ENCODE assay signal across 8 cellular contexts in the genomic region with DNA sequence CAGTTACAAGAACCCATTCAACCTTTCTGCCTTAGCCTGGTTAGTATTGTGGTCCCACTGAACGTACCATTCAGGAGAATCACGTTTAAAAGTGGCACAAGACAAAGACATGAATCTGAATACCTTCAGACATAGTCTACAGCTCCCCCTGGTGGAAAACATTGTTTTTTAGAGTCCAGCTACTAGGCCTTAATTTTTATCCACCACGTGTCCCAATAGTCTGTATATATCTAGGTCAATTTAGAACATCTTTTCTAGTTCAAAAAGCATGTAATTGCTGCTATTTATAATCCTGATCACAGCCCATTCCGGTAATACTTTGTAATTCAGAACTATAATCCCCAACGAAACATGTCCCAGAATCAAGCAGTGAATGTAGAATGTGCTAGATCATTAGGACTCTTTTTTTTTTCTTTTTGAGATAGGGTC. TPM values are rescaled to one million over a fixed set of nuclear protein-coding genes. Genes with fewer than 3 reads are reported as not detected.
DNase-seq lines count a peak whose midpoint lies in the region; ATAC-seq, FAIRE-seq and TF ChIP-seq lines count a peak whose summit lies in the region.

No MANE protein-coding gene starts in this region.

- H3K9me3 ChIP-seq in breast epithelium (no peaks in the 10 kb centered on the region), kidney (ENCODE audit: control insufficient read depth in 1 of 2, low read length in 2 of 2) (no peaks in the 10 kb centered on the region)

- peak; percentile 64 for DNase-seq in activated CD8-positive, alpha-beta memory T cell treated with anti-CD3 and anti-CD28 coated beads for 24 hours
- no peak for DNase-seq in activated CD8-positive, alpha-beta memory T cell treated with anti-CD3 and anti-CD28 coated beads, Interleukin-2, amount 50 U/mL, for 48 hours
- peak; percentile 90 for DNase-seq in NCI-H1105 (lab: John Stamatoyannopoulos, UW)
- DNase-seq in breast epithelium (ENCODE audit: low spot score in 2 of 2), result no peak
- DNase-seq in kidney, result no peak
- peak in 2 of 3 donors; percentile 37 to 62 for DNase-seq in stimulated activated CD4-positive, alpha-beta T cell treated with anti-CD3 and anti-CD28 coated beads, TNF-alpha, amount 100 ng/mL, for 48 hours (ENCODE audit: low read depth in 3 of 3)

- H3K9ac ChIP-seq in kidney (ENCODE audit: low read length in 2 of 2), result no peak overlapping the region

- H3K36me3 ChIP-seq in breast epithelium (no peaks in the 10 kb centered on the region), kidney (ENCODE audit: control insufficient read depth in 1 of 2, insufficient read depth in 2 of 2, low read length in 2 of 2) (no peaks in the 10 kb centered on the region)

- peak; percentile 58 for FAIRE-seq in kidney (lab: Jason Lieb, UNC)

- ATAC-seq in SK-N-SH treated with all-trans-retinoic acid at 6 μM for 48 hours (peak; percentile 84), HG03520 (IDR thresholded peaks at IDR 0.05; ENCODE audit: unreplicated experiment) (no peak)

- intact Hi-C loops in breast epithelium (cut with DNase I; ENCODE audit: low total_unique reads), result no loop called here
- intact Hi-C loops in kidney (cut with DNase I), result loop anchor here (5.0 kb wide), 2 partner anchors 76 to 126 kb away; no protein-coding TSS in a partner anchor

- H3K27me3 ChIP-seq in breast epithelium, result no peaks in the 10 kb centered on the region

- H3K4me1 ChIP-seq in breast epithelium (no peaks in the 10 kb centered on the region), kidney (ENCODE audit: control insufficient read depth in 1 of 2, insufficient read depth in 1 of 2, low read depth in 1 of 2, low read length in 2 of 2) (peaks cover 0 to 3% of the 10 kb centered on the region in 2 donors)

- H3K4me3 ChIP-seq in breast epithelium (no peak overlapping the region), kidney (ENCODE audit: low read length in 2 of 2) (no peak overlapping the region)

- no peak overlapping the region for H3K27ac ChIP-seq in breast epithelium
- H3K27ac ChIP-seq in kidney (ENCODE audit: low read depth in 2 of 2, low read length in 2 of 2), result no peak overlapping the region

- TF ChIP-seq CTCF in breast epithelium (IDR thresholded peaks at IDR 0.05), result peak; percentile 40 to 87 (median 85)
- TF ChIP-seq CTCF in kidney (IDR thresholded peaks at IDR 0.05; ENCODE audit: borderline replicate concordance, extremely low read depth, insufficient read depth), result peak; percentile 73

- no peak for TF ChIP-seq POLR2A in breast epithelium (IDR thresholded peaks at IDR 0.05)

TF ChIP-seq in SK-N-SH treated with all-trans-retinoic acid at 6 μM for 48 hours, 23 proteins besides CTCF, POLR2A, EP300 and RAD21:
- no peak for TF ChIP-seq PPARA (CRISPR knock-in tag; IDR thresholded peaks at IDR 0.05; ENCODE audit: borderline replicate concordance)
- TF ChIP-seq ARNTL (CRISPR knock-in tag; IDR thresholded peaks at IDR 0.05; ENCODE audit: borderline replicate concordance, low read depth), result no peak
- no peak for TF ChIP-seq POU6F1 (CRISPR knock-in tag; IDR thresholded peaks at IDR 0.05; ENCODE audit: borderline replicate concordance, low read depth)
- TF ChIP-seq TSHZ2 (CRISPR knock-in tag; IDR thresholded peaks at IDR 0.05), result no peak
- TF ChIP-seq TOX (CRISPR knock-in tag; IDR thresholded peaks at IDR 0.05; ENCODE audit: borderline replicate concordance), result no peak
- no peak for TF ChIP-seq BACH2 (CRISPR knock-in tag; IDR thresholded peaks at IDR 0.05; ENCODE audit: borderline replicate concordance)
- TF ChIP-seq, protein P1, sequence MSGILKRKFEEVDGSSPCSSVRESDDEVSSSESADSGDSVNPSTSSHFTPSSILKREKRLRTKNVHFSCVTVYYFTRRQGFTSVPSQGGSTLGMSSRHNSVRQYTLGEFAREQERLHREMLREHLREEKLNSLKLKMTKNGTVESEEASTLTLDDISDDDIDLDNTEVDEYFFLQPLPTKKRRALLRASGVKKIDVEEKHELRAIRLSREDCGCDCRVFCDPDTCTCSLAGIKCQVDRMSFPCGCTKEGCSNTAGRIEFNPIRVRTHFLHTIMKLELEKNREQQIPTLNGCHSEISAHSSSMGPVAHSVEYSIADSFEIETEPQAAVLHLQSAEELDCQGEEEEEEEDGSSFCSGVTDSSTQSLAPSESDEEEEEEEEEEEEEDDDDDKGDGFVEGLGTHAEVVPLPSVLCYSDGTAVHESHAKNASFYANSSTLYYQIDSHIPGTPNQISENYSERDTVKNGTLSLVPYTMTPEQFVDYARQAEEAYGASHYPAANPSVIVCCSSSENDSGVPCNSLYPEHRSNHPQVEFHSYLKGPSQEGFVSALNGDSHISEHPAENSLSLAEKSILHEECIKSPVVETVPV (CRISPR knock-in tag; IDR thresholded peaks at IDR 0.05), result no peak
- TF ChIP-seq TCF4 (CRISPR knock-in tag; IDR thresholded peaks at IDR 0.05; ENCODE audit: borderline replicate concordance), result no peak
- no peak for TF ChIP-seq ISL1 (CRISPR knock-in tag; IDR thresholded peaks at IDR 0.05)

RNA-seq across cellular contexts. Expression of gene GUCY2D, which starts 13.7 kb away (rescaled TPM):
- total RNA-seq in breast epithelium (under 1 TPM in 1 of 3 donors, not detected in 2; 0.15 TPM), kidney (0.19 TPM)
- 0.24 TPM for polyA plus RNA-seq in kidney (ENCODE audit: insufficient read depth, low read depth, low replicate concordance)

RNA-seq across cellular contexts. Expression of gene ALOX15B, which starts 50.1 kb away (rescaled TPM):
- 10 to 100 TPM in 2 of 3 donors, 1 to 10 TPM in 1; 3.3 to 38.3 (median 12.3) TPM for total RNA-seq in breast epithelium
- total RNA-seq in kidney, result 8.0 TPM
- polyA plus RNA-seq in kidney (ENCODE audit: insufficient read depth, low read depth, low replicate concordance), result 0.15 TPM

RNA-seq across cellular contexts. Expression of gene CNTROB, which starts 56.8 kb away (rescaled TPM):
- total RNA-seq in breast epithelium (10 to 100 TPM; 17.0 to 27.2 (median 23.9) TPM), kidney (27.5 TPM)
- 11.6 TPM for polyA plus RNA-seq in kidney (ENCODE audit: insufficient read depth, low read depth, low replicate concordance)

RNA-seq across cellular contexts. Expression of gene TRAPPC1, which starts 57.0 kb away (rescaled TPM):
- total RNA-seq in breast epithelium, result 10 to 100 TPM; 24.9 to 38.9 (median 37.7) TPM
- 149 TPM for total RNA-seq in kidney
- 291 TPM for polyA plus RNA-seq in kidney (ENCODE audit: insufficient read depth, low read depth, low replicate concordance)

RNA-seq across cellular contexts. Expression of gene KCNAB3, which starts 59.1 kb away (rescaled TPM):
- total RNA-seq in breast epithelium (1 to 10 TPM in 2 of 3 donors, under 1 TPM in 1; 0.48 to 1.5 (median 1.3) TPM), kidney (3.9 TPM)
- polyA plus RNA-seq in kidney (ENCODE audit: insufficient read depth, low read depth, low replicate concordance), result 0.71 TPM

Comparison
In these comparisons a context has a peak if more than half of its experiments do, and no peak if none do; other contexts are left out.
1. DNase-seq: peak in activated CD8-positive, alpha-beta memory T cell treated with anti-CD3 and anti-CD28 coated beads for 24 hours (single experiment), NCI-H1105 (single experiment) and stimulated activated CD4-positive, alpha-beta T cell treated with anti-CD3 and anti-CD28 coated beads, TNF-alpha, amount 100 ng/mL, for 48 hours (2 of 3); none in activated CD8-positive, alpha-beta memory T cell treated with anti-CD3 and anti-CD28 coated beads, Interleukin-2, amount 50 U/mL, for 48 hours (single experiment), breast epithelium (0 of 2) and kidney (single experiment).